ENCODE assay signal across 11 cellular contexts in genomic region chr7:22725585-22725984, GRCh38. TPM values are rescaled to one million over a fixed set of nuclear protein-coding genes. Genes with fewer than 3 reads are reported as not detected.
DNase-seq lines count a peak whose midpoint lies in the region; ATAC-seq, FAIRE-seq and TF ChIP-seq lines count a peak whose summit lies in the region.
"Had no signal": no experiment of that assay in that cellular context is flagged by ENCODE, and none has a peak within 500 bp of the region (broad histone marks: within the 10 kb centered on the region; RNA-seq: fewer than 3 reads in every experiment).

No MANE protein-coding gene starts in this region.

- peak; percentile 42 for FAIRE-seq in endothelial cell of umbilical vein (lab: Jason Lieb, UNC)

- dilution Hi-C loops in mammary epithelial cell (cut with HindIII; ENCODE audit: low sequenced_read_pairs) = no loop called here
- dilution Hi-C loops in endothelial cell of umbilical vein (cut with MboI; ENCODE audit: extremely low pct_ligation_motif_present, low sequenced_read_pairs) = loop anchor here (25.0 kb wide), 1 partner anchor 163 kb away; no protein-coding TSS in a partner anchor

- peaks cover 35% of the 10 kb centered on the region for H3K4me1 Mint-ChIP-seq in MCF 10A (ENCODE audit: insufficient read depth, unreplicated experiment)
- peaks cover 14% of the 10 kb centered on the region for H3K4me1 Mint-ChIP-seq in type B pancreatic cell (ENCODE audit: unreplicated experiment)

- TF ChIP-seq CTCF in MCF 10A (IDR thresholded peaks at IDR 0.05; ENCODE audit: unreplicated experiment) = no peak
- no peak for TF ChIP-seq CTCF in mammary epithelial cell (conservative IDR thresholded peaks at IDR 0.05 in 1 of 2, IDR thresholded peaks at IDR 0.05 in 1 of 2; ENCODE audit: extremely low read depth in 1 of 2, insufficient read depth in 1 of 2, low read depth in 1 of 2, low read length in 2 of 2)
- peak in 1 of 2 donors; percentile 7 for TF ChIP-seq CTCF in endothelial cell of umbilical vein (IDR thresholded peaks at IDR 0.05; ENCODE audit: extremely low read depth in 1 of 2, insufficient read depth in 1 of 2, low read depth in 1 of 2, low read length in 2 of 2)
- TF ChIP-seq CTCF in type B pancreatic cell (conservative IDR thresholded peaks at IDR 0.05) = no peak

- no peaks in the 10 kb centered on the region for H3K9me1 ChIP-seq in endothelial cell of umbilical vein (replicated peaks; ENCODE audit: control insufficient read depth, extremely low read depth, insufficient read depth, low read length)

- H3K9me3 ChIP-seq in mammary epithelial cell (replicated peaks; ENCODE audit: insufficient read depth, low read length) = no peaks in the 10 kb centered on the region
- H3K9me3 ChIP-seq in NT2/D1 (ENCODE audit: insufficient read depth, low read length) = no peaks in the 10 kb centered on the region
- no peaks in the 10 kb centered on the region for H3K9me3 ChIP-seq in endothelial cell of umbilical vein (replicated peaks; ENCODE audit: control insufficient read depth, insufficient read depth, low read length)
- H3K9me3 ChIP-seq: stomach had no signal

- H2AFZ ChIP-seq in mammary epithelial cell (ENCODE audit: low read depth, low read length) (no peak overlapping the region), endothelial cell of umbilical vein (ENCODE audit: low read depth, low read length) (no peak overlapping the region)

- H4K20me1 ChIP-seq in mammary epithelial cell (ENCODE audit: insufficient read depth, low read length) = no peaks in the 10 kb centered on the region
- H4K20me1 ChIP-seq in endothelial cell of umbilical vein (replicated peaks; ENCODE audit: control insufficient read depth, extremely low read depth, insufficient read depth, low read length) = no peaks in the 10 kb centered on the region

- in situ Hi-C loops in mammary epithelial cell (cut with MboI; ENCODE audit: low sequenced_read_pairs in 2 of 2) = loop anchor here in 1 of 2 donors (5.0 kb wide), 1 partner anchor 163 kb away; no protein-coding TSS in a partner anchor

- ATAC-seq in GM19395 (IDR thresholded peaks at IDR 0.05; ENCODE audit: unreplicated experiment) = no peak
- ATAC-seq in HG03521 (IDR thresholded peaks at IDR 0.05; ENCODE audit: unreplicated experiment) = no peak
- ATAC-seq in GM19467 (IDR thresholded peaks at IDR 0.05; ENCODE audit: unreplicated experiment) = no peak

- POLR2A ChIA-PET in MCF 10A (lab: Yijun Ruan, JAX) (interaction anchor here (0.6 to 4.7 kb wide), 3 partner anchors 27 to 164 kb away, joined by 3 to 52 read pairs (median 5); no protein-coding TSS in a partner anchor), endothelial cell of umbilical vein (lab: Charles Lee) (no interaction called here)

- peaks cover 32% of the 10 kb centered on the region for H3K4me1 ChIP-seq in mammary epithelial cell (ENCODE audit: insufficient read depth, low read length)
- H3K4me1 ChIP-seq in NT2/D1 (ENCODE audit: insufficient read depth, insufficient read length) = peaks cover 6% of the 10 kb centered on the region
- H3K4me1 ChIP-seq in endothelial cell of umbilical vein (ENCODE audit: control insufficient read depth, extremely low read depth, insufficient read depth, low read length) = peaks cover 51% of the 10 kb centered on the region

- no peak overlapping the region for H3K9ac ChIP-seq in mammary epithelial cell (ENCODE audit: insufficient read depth, low read length)
- H3K9ac ChIP-seq in NT2/D1 (ENCODE audit: insufficient read length, low read depth) = no peak overlapping the region
- peak overlapping the region; percentile 94 for H3K9ac ChIP-seq in endothelial cell of umbilical vein (replicated peaks; ENCODE audit: extremely low read depth, insufficient read depth, low read length)

- TF ChIP-seq POLR2A in endothelial cell of umbilical vein (IDR thresholded peaks at IDR 0.05; ENCODE audit: low read depth, low read length) = no peak

- CTCF ChIA-PET in MCF 10A (lab: Yijun Ruan, JAX) = interaction anchor here (0.7 to 16.9 kb wide), 13 partner anchors 8 to 593 kb away, joined by 3 to 544 read pairs (median 4); no protein-coding TSS in a partner anchor
- CTCF ChIA-PET in mammary epithelial cell (lab: Charles Lee; ENCODE audit: low non-redundant PET) = interaction anchor here (0.6 kb wide), 1 partner anchor 65 kb away, joined by 3 read pairs; no protein-coding TSS in a partner anchor
- CTCF ChIA-PET in endothelial cell of umbilical vein (lab: Charles Lee) = interaction anchor here (1.9 to 8.0 kb wide), 8 partner anchors 8 to 164 kb away, joined by 6 to 450 read pairs (median 37); no protein-coding TSS in a partner anchor

- BruUV-seq in MCF 10A (replicated peaks; lab: Mats Ljungman, UMichigan) = no TSS peak
- BruUV-seq in mammary epithelial cell (replicated peaks; lab: Mats Ljungman, UMichigan) = no TSS peak
- BruUV-seq in endothelial cell of umbilical vein (replicated peaks; lab: Mats Ljungman, UMichigan) = no TSS peak

- no peaks in the 10 kb centered on the region for H3K79me2 ChIP-seq in mammary epithelial cell (ENCODE audit: insufficient read depth, low read length)
- H3K79me2 ChIP-seq in endothelial cell of umbilical vein (ENCODE audit: control insufficient read depth, insufficient read depth, low read length) = peaks cover 21% of the 10 kb centered on the region

- H3K4me3 ChIP-seq in mammary epithelial cell (replicated peaks in 1 of 3; ENCODE audit: insufficient read depth in 1 of 3, low read depth in 2 of 3, low read length in 3 of 3) (no peak overlapping the region), NT2/D1 (ENCODE audit: insufficient read length, low read depth) (no peak overlapping the region), endothelial cell of umbilical vein (replicated peaks in 1 of 3; ENCODE audit: insufficient read depth in 1 of 3, low read depth in 1 of 3, low read length in 3 of 3) (no peak overlapping the region)

- no peaks in the 10 kb centered on the region for H3K9me3 Mint-ChIP-seq in MCF 10A (ENCODE audit: unreplicated experiment)
- no peaks in the 10 kb centered on the region for H3K9me3 Mint-ChIP-seq in type B pancreatic cell
- H3K9me3 Mint-ChIP-seq: nephron progenitor cell had no signal

- H3K27me3 ChIP-seq in mammary epithelial cell (ENCODE audit: insufficient read depth, low read length) (no peaks in the 10 kb centered on the region), NT2/D1 (ENCODE audit: insufficient read depth, insufficient read length) (no peaks in the 10 kb centered on the region), endothelial cell of umbilical vein (ENCODE audit: control insufficient read depth in 2 of 2, insufficient read depth in 2 of 2, low read length in 2 of 2) (no peaks in the 10 kb centered on the region)

- no peak overlapping the region for H3K4me2 ChIP-seq in mammary epithelial cell (ENCODE audit: insufficient read depth, low read depth, low read length)
- H3K4me2 ChIP-seq in endothelial cell of umbilical vein (ENCODE audit: insufficient read depth, low read length) = peak overlapping the region; percentile 91

- WGBS in mammary epithelial cell (ENCODE audit: low coverage, missing lambda C conversion rate) = 89% methylated on average over 9 of the region's 9 CpGs

- H3K36me3 ChIP-seq in mammary epithelial cell (ENCODE audit: insufficient read depth, low read length) (no peaks in the 10 kb centered on the region), NT2/D1 (ENCODE audit: insufficient read depth, insufficient read length, low read length) (peaks cover 18% of the 10 kb centered on the region), endothelial cell of umbilical vein (ENCODE audit: control insufficient read depth in 2 of 2, extremely low read depth in 1 of 2, insufficient read depth in 2 of 2, low read length in 2 of 2) (peaks cover 3 to 9% of the 10 kb centered on the region in 2 experiments)
- H3K36me3 ChIP-seq: stomach had no signal

- H3K4me3 Mint-ChIP-seq in MCF 10A (ENCODE audit: unreplicated experiment) = peak overlapping the region; percentile 72
- no peak overlapping the region for H3K4me3 Mint-ChIP-seq in type B pancreatic cell
- H3K4me3 Mint-ChIP-seq: nephron progenitor cell had no signal

- no peak for DNase-seq in MCF 10A (ENCODE audit: unreplicated experiment)
- DNase-seq in mammary epithelial cell = no peak
- DNase-seq in NT2/D1 (ENCODE audit: low read depth, low spot score) = peak; percentile 63
- no peak for DNase-seq in endothelial cell of umbilical vein (ENCODE audit: low read depth, low spot score)
- DNase-seq in type B pancreatic cell (ENCODE audit: extremely low spot score, unreplicated experiment) = no peak
- DNase-seq: GF-D8, stomach had no signal

- H3K27ac ChIP-seq in mammary epithelial cell (ENCODE audit: insufficient read depth, low read depth, low read length) (no peak overlapping the region), endothelial cell of umbilical vein (ENCODE audit: insufficient read depth, low read depth, low read length) (peak overlapping the region; percentile 93)

- H3K27ac Mint-ChIP-seq in MCF 10A (ENCODE audit: low read depth, unreplicated experiment) (no peak overlapping the region), type B pancreatic cell (peak overlapping the region; percentile 88)

- intact Hi-C loops in MCF 10A (cut with micrococcal nuclease) (loop anchor here (5.0 kb wide), 1 partner anchor 57 kb away; no protein-coding TSS in a partner anchor), mammary epithelial cell (cut with micrococcal nuclease) (no loop called here), endothelial cell of umbilical vein (cut with micrococcal nuclease) (no loop called here)

- H3K27me3 Mint-ChIP-seq in MCF 10A (ENCODE audit: insufficient read depth, unreplicated experiment) (no peaks in the 10 kb centered on the region), type B pancreatic cell (peaks cover 11% of the 10 kb centered on the region)

- peaks cover 5% of the 10 kb centered on the region for H3K36me3 Mint-ChIP-seq in MCF 10A (ENCODE audit: insufficient read depth, unreplicated experiment)
- H3K36me3 Mint-ChIP-seq in type B pancreatic cell = no peaks in the 10 kb centered on the region

TF ChIP-seq in endothelial cell of umbilical vein, 7 proteins besides CTCF, POLR2A, EP300 and RAD21 (continues in another document):
- TF ChIP-seq POLR2AphosphoS5 (IDR thresholded peaks at IDR 0.05; ENCODE audit: insufficient read depth, low read depth, low read length) = no peak
- TF ChIP-seq GATA2 (IDR thresholded peaks at IDR 0.05; ENCODE audit: insufficient read depth, insufficient read length, low read depth, low read length) = no peak

RNA-seq across cellular contexts. Expression of gene IL6, which starts 1.4 kb away (rescaled TPM):
- total RNA-seq in MCF 10A (2022) (13.8 and 22.0 TPM in 2 replicates), mammary epithelial cell (under 1 TPM in 1 of 2 donors, not detected in 1; 0.66 TPM), endothelial cell of umbilical vein (9.4 and 11.0 TPM in 2 replicates), type B pancreatic cell (ENCODE audit: low replicate concordance) (1.8 TPM in 1 of 2 replicates, not detected in the other)
- polyA plus RNA-seq in mammary epithelial cell (not detected), endothelial cell of umbilical vein (12.0 and 16.5 TPM in 2 replicates)
- polyA minus RNA-seq in mammary epithelial cell (not detected), endothelial cell of umbilical vein (11.7 and 12.6 TPM in 2 replicates)
- 37.9 and 46.7 TPM in 2 replicates for polyA plus RNA-seq in endothelial cell of umbilical vein (2011; cell fraction: cytosol; rRNA removed)
- polyA plus RNA-seq in endothelial cell of umbilical vein (2011; cell fraction: nucleus; rRNA removed) = 94.3 and 96.8 TPM in 2 replicates
- 44.7 and 75.0 TPM in 2 replicates for polyA plus RNA-seq in endothelial cell of umbilical vein (2012)
- polyA minus RNA-seq in endothelial cell of umbilical vein (2011; cell fraction: cytosol; rRNA and poly(A)+ RNA removed) = 8.5 TPM
- polyA minus RNA-seq in endothelial cell of umbilical vein (2011; cell fraction: nucleus; rRNA and poly(A)+ RNA removed) = 34.2 and 34.3 TPM in 2 replicates
- total RNA-seq: stomach had no signal
